In genomic region chr15:35081626-35082365, GRCh38 we compare ENCODE assay signal across 13 cellular contexts. TPM values are rescaled to one million over a fixed set of nuclear protein-coding genes. Genes with fewer than 3 reads are reported as not detected.
"Had no signal": no experiment of that assay in that cellular context is flagged by ENCODE, and none has a peak within 500 bp of the region (broad histone marks: within the 10 kb centered on the region; RNA-seq: fewer than 3 reads in every experiment).

No MANE protein-coding gene starts in this region.

RNA-seq across cellular contexts. Expression of gene NANOGP8, which starts 3.3 kb away (rescaled TPM):
- total RNA-seq: hepatocyte, kidney epithelial cell, left cardiac atrium, left ventricle myocardium inferior, left ventricle myocardium superior, lung microvascular endothelial cell, mammary epithelial cell, mesenteric fat pad had no signal
- polyA plus RNA-seq: heart right ventricle, immature natural killer cell, keratinocyte, liver, lung, mammary epithelial cell had no signal
